Comparison of ENCODE assay signal across 1 cellular context in the genomic region with DNA sequence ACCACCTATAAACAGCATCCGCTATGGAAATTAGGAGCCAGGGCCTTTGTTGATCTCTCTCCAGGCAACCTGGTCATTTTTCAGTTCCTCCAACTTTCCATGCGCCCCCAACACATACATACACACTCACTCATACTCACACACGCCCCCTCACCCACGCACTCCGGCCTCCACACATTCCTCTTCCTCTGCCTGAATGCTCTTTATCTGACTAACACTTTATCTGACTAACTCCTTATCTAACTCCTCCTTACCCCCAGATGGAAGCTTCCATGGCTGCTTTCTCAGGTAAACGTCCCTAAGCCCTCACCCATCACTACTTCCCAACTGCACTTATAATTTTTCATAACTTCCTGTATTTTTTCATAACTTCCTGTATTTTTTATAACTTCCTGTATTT.
TF ChIP-seq lines count a peak whose summit lies in the region.

No MANE protein-coding gene starts in this region.

TF ChIP-seq in K562, 482 proteins besides CTCF, POLR2A, EP300 and RAD21 (continues in another document):
- TF ChIP-seq ZEB2 (IDR thresholded peaks at IDR 0.05) (peak; percentile 76), ATF1 (CRISPR knock-in tag; IDR thresholded peaks at IDR 0.05) (no peak), ATF1 (tag; IDR thresholded peaks at IDR 0.05) (no peak), CCAR2 (IDR thresholded peaks at IDR 0.05; ENCODE audit: low read depth, low read length) (no peak), SRSF7 (optimal IDR thresholded peaks at IDR 0.05; ENCODE audit: low read depth, low read length) (no peak), CREM (IDR thresholded peaks at IDR 0.05; ENCODE audit: low read depth) (peak; percentile 55), COPS2 (conservative IDR thresholded peaks at IDR 0.05) (no peak), HNRNPK (IDR thresholded peaks at IDR 0.05; ENCODE audit: low read depth, low read length, poor library complexity, severe bottlenecking) (no peak), NFATC3 (IDR thresholded peaks at IDR 0.05) (no peak), ZC3H4 (CRISPR knock-in tag; IDR thresholded peaks at IDR 0.05; ENCODE audit: borderline replicate concordance) (no peak), POLR2AphosphoS5 (IDR thresholded peaks at IDR 0.05; ENCODE audit: control insufficient read depth, insufficient read depth, low read depth, low read length) (peak; percentile 47; the same call in 1 of the 2 replicates), HMG20B (CRISPR knock-in tag; IDR thresholded peaks at IDR 0.05) (no peak), U2AF2 (optimal IDR thresholded peaks at IDR 0.05; ENCODE audit: low read depth, low read length) (no peak), TEAD2 (tag; IDR thresholded peaks at IDR 0.05) (no peak), ZNF354B (CRISPR knock-in tag; IDR thresholded peaks at IDR 0.05) (no peak), TRIM24 (IDR thresholded peaks at IDR 0.05) (peak; percentile 62 to 74), XRCC3 (IDR thresholded peaks at IDR 0.05) (no peak), TCF7L2 (IDR thresholded peaks at IDR 0.05; ENCODE audit: low read depth, low read length) (no peak), FOSL1 (tag; conservative IDR thresholded peaks at IDR 0.05) (peak; percentile 49; the same call in 1 of the 2 replicates), RFX5 (IDR thresholded peaks at IDR 0.05; ENCODE audit: low read depth, low read length) (no peak), ZFP30 (CRISPR knock-in tag; IDR thresholded peaks at IDR 0.05; ENCODE audit: borderline replicate concordance) (no peak), ELF1 (tag; IDR thresholded peaks at IDR 0.05) (no peak), SMC3 (conservative IDR thresholded peaks at IDR 0.05; ENCODE audit: insufficient read depth, low read depth, low read length) (no peak), FOXJ3 (CRISPR knock-in tag; IDR thresholded peaks at IDR 0.05) (0 out of 2 replicates have a peak, but pooled peaks have one; percentile 43), DNMT1 (IDR thresholded peaks at IDR 0.05) (no peak), CHD4 (IDR thresholded peaks at IDR 0.05; ENCODE audit: insufficient read depth, insufficient replicate concordance, low read depth, low read length, poor library complexity, severe bottlenecking) (no peak), MTF1 (CRISPR knock-in tag; IDR thresholded peaks at IDR 0.05; ENCODE audit: borderline replicate concordance) (no peak), SMARCC2 (IDR thresholded peaks at IDR 0.05; ENCODE audit: low read depth) (peak; percentile 46; the same call in 1 of the 2 replicates), NR3C1 (CRISPR knock-in tag; IDR thresholded peaks at IDR 0.05) (no peak), ZNF778 (CRISPR knock-in tag; IDR thresholded peaks at IDR 0.05) (no peak), HDAC1 (IDR thresholded peaks at IDR 0.05) (peak in 1 of 2 experiments; percentile 82; a peak in 2 of 4 replicates), ZKSCAN1 (IDR thresholded peaks at IDR 0.05; ENCODE audit: low read depth, low read length) (no peak), SMARCA4 (IDR thresholded peaks at IDR 0.05) (peak; percentile 91), ETV6 (IDR thresholded peaks at IDR 0.05; ENCODE audit: borderline replicate concordance in 1 of 2, low read depth in 2 of 2, low read length in 1 of 2) (peak in 1 of 2 experiments; percentile 95; a peak in 3 of 4 replicates), ETV6 (CRISPR knock-in tag; IDR thresholded peaks at IDR 0.05; ENCODE audit: borderline replicate concordance) (no peak), MCM5 (IDR thresholded peaks at IDR 0.05; ENCODE audit: low read depth) (no peak), TAF9B (IDR thresholded peaks at IDR 0.05; ENCODE audit: partially characterized antibody) (peak; percentile 20), GABPA (tag; conservative IDR thresholded peaks at IDR 0.05; ENCODE audit: low read depth) (peak; percentile 58), NR2C1 (IDR thresholded peaks at IDR 0.05) (no peak), NR2C1 (tag; IDR thresholded peaks at IDR 0.05) (no peak), WHSC1 (IDR thresholded peaks at IDR 0.05; ENCODE audit: low read length) (no peak), EWSR1 (IDR thresholded peaks at IDR 0.05; ENCODE audit: borderline replicate concordance, low read depth, partially characterized antibody) (no peak), NFE2 (IDR thresholded peaks at IDR 0.05; ENCODE audit: low read depth) (peak; percentile 45; the same call in 1 of the 2 replicates), FOXA1 (IDR thresholded peaks at IDR 0.05; ENCODE audit: borderline replicate concordance) (no peak), ZNF124 (CRISPR knock-in tag; IDR thresholded peaks at IDR 0.05) (no peak), RUNX1 (IDR thresholded peaks at IDR 0.05; ENCODE audit: low read depth) (no peak), MTA2 (IDR thresholded peaks at IDR 0.05; ENCODE audit: low read depth) (peak; percentile 40), EGR1 (conservative IDR thresholded peaks at IDR 0.05) (peak; percentile 100), CREBBP (IDR thresholded peaks at IDR 0.05; ENCODE audit: low read depth, low read length) (no peak), STAT5B (CRISPR knock-in tag; IDR thresholded peaks at IDR 0.05) (no peak)
- TF ChIP-seq, protein P1, sequence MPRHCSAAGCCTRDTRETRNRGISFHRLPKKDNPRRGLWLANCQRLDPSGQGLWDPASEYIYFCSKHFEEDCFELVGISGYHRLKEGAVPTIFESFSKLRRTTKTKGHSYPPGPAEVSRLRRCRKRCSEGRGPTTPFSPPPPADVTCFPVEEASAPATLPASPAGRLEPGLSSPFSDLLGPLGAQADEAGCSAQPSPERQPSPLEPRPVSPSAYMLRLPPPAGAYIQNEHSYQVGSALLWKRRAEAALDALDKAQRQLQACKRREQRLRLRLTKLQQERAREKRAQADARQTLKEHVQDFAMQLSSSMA (CRISPR knock-in tag; IDR thresholded peaks at IDR 0.05), result no peak
- TF ChIP-seq, protein P2, sequence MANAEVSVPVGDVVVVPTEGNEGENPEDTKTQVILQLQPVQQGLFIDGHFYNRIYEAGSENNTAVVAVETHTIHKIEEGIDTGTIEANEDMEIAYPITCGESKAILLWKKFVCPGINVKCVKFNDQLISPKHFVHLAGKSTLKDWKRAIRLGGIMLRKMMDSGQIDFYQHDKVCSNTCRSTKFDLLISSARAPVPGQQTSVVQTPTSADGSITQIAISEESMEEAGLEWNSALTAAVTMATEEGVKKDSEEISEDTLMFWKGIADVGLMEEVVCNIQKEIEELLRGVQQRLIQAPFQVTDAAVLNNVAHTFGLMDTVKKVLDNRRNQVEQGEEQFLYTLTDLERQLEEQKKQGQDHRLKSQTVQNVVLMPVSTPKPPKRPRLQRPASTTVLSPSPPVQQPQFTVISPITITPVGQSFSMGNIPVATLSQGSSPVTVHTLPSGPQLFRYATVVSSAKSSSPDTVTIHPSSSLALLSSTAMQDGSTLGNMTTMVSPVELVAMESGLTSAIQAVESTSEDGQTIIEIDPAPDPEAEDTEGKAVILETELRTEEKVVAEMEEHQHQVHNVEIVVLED (CRISPR knock-in tag; IDR thresholded peaks at IDR 0.05), result no peak
- TF ChIP-seq, protein P3, sequence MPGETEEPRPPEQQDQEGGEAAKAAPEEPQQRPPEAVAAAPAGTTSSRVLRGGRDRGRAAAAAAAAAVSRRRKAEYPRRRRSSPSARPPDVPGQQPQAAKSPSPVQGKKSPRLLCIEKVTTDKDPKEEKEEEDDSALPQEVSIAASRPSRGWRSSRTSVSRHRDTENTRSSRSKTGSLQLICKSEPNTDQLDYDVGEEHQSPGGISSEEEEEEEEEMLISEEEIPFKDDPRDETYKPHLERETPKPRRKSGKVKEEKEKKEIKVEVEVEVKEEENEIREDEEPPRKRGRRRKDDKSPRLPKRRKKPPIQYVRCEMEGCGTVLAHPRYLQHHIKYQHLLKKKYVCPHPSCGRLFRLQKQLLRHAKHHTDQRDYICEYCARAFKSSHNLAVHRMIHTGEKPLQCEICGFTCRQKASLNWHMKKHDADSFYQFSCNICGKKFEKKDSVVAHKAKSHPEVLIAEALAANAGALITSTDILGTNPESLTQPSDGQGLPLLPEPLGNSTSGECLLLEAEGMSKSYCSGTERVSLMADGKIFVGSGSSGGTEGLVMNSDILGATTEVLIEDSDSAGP (CRISPR knock-in tag; IDR thresholded peaks at IDR 0.05), result no peak
- TF ChIP-seq, protein P4, sequence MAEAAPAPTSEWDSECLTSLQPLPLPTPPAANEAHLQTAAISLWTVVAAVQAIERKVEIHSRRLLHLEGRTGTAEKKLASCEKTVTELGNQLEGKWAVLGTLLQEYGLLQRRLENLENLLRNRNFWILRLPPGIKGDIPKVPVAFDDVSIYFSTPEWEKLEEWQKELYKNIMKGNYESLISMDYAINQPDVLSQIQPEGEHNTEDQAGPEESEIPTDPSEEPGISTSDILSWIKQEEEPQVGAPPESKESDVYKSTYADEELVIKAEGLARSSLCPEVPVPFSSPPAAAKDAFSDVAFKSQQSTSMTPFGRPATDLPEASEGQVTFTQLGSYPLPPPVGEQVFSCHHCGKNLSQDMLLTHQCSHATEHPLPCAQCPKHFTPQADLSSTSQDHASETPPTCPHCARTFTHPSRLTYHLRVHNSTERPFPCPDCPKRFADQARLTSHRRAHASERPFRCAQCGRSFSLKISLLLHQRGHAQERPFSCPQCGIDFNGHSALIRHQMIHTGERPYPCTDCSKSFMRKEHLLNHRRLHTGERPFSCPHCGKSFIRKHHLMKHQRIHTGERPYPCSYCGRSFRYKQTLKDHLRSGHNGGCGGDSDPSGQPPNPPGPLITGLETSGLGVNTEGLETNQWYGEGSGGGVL (CRISPR knock-in tag; IDR thresholded peaks at IDR 0.05), result no peak
- TF ChIP-seq, protein P5, sequence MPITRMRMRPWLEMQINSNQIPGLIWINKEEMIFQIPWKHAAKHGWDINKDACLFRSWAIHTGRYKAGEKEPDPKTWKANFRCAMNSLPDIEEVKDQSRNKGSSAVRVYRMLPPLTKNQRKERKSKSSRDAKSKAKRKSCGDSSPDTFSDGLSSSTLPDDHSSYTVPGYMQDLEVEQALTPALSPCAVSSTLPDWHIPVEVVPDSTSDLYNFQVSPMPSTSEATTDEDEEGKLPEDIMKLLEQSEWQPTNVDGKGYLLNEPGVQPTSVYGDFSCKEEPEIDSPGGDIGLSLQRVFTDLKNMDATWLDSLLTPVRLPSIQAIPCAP (CRISPR knock-in tag; IDR thresholded peaks at IDR 0.05; ENCODE audit: borderline replicate concordance), result no peak
- TF ChIP-seq, protein P6, sequence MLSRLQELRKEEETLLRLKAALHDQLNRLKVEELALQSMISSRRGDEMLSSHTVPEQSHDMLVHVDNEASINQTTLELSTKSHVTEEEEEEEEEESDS (CRISPR knock-in tag; IDR thresholded peaks at IDR 0.05), result no peak
- TF ChIP-seq, protein P7, sequence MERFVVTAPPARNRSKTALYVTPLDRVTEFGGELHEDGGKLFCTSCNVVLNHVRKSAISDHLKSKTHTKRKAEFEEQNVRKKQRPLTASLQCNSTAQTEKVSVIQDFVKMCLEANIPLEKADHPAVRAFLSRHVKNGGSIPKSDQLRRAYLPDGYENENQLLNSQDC (CRISPR knock-in tag; IDR thresholded peaks at IDR 0.05), result no peak
- TF ChIP-seq, protein P8, sequence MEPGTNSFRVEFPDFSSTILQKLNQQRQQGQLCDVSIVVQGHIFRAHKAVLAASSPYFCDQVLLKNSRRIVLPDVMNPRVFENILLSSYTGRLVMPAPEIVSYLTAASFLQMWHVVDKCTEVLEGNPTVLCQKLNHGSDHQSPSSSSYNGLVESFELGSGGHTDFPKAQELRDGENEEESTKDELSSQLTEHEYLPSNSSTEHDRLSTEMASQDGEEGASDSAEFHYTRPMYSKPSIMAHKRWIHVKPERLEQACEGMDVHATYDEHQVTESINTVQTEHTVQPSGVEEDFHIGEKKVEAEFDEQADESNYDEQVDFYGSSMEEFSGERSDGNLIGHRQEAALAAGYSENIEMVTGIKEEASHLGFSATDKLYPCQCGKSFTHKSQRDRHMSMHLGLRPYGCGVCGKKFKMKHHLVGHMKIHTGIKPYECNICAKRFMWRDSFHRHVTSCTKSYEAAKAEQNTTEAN (CRISPR knock-in tag; IDR thresholded peaks at IDR 0.05), result no peak
- TF ChIP-seq, protein P9, sequence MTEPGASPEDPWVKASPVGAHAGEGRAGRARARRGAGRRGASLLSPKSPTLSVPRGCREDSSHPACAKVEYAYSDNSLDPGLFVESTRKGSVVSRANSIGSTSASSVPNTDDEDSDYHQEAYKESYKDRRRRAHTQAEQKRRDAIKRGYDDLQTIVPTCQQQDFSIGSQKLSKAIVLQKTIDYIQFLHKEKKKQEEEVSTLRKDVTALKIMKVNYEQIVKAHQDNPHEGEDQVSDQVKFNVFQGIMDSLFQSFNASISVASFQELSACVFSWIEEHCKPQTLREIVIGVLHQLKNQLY (CRISPR knock-in tag; conservative IDR thresholded peaks at IDR 0.05), result no peak
- TF ChIP-seq, protein P10, sequence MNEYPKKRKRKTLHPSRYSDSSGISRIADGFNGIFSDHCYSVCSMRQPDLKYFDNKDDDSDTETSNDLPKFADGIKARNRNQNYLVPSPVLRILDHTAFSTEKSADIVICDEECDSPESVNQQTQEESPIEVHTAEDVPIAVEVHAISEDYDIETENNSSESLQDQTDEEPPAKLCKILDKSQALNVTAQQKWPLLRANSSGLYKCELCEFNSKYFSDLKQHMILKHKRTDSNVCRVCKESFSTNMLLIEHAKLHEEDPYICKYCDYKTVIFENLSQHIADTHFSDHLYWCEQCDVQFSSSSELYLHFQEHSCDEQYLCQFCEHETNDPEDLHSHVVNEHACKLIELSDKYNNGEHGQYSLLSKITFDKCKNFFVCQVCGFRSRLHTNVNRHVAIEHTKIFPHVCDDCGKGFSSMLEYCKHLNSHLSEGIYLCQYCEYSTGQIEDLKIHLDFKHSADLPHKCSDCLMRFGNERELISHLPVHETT (CRISPR knock-in tag; conservative IDR thresholded peaks at IDR 0.05 in 1 of 2, IDR thresholded peaks at IDR 0.05 in 1 of 2), result no peak
- TF ChIP-seq, protein P11, sequence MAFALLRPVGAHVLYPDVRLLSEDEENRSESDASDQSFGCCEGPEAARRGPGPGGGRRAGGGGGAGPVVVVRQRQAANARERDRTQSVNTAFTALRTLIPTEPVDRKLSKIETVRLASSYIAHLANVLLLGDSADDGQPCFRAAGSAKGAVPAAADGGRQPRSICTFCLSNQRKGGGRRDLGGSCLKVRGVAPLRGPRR (CRISPR knock-in tag; IDR thresholded peaks at IDR 0.05), result no peak
- TF ChIP-seq, protein P12, sequence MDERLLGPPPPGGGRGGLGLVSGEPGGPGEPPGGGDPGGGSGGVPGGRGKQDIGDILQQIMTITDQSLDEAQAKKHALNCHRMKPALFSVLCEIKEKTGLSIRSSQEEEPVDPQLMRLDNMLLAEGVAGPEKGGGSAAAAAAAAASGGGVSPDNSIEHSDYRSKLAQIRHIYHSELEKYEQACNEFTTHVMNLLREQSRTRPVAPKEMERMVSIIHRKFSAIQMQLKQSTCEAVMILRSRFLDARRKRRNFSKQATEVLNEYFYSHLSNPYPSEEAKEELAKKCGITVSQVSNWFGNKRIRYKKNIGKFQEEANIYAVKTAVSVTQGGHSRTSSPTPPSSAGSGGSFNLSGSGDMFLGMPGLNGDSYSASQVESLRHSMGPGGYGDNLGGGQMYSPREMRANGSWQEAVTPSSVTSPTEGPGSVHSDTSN (CRISPR knock-in tag; IDR thresholded peaks at IDR 0.05; ENCODE audit: low read depth), result no peak
- TF ChIP-seq, protein P12 (tag; conservative IDR thresholded peaks at IDR 0.05; ENCODE audit: low read depth), result no peak
